In the genomic region with DNA sequence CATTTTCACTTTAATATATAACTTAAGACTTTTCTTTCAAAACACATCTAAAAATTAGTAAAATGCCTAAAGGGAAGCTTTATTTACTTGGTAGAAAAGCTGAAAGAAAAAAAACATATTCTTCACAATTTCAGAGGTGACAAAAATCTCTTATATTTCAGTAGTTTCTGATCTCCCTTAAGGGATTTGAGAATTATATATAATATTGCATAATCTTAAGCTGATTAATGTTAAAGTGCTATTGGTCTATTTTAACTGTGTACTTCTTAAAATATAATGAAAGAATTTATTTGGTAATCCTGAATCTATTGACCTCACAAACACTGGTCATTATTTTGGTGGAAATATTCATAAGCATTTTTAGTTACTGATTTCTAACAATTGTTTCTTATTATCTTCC, we compare ENCODE assay signal across 8 cellular contexts. TPM values are rescaled to one million over a fixed set of nuclear protein-coding genes. Genes with fewer than 3 reads are reported as not detected.
DNase-seq lines count a peak whose midpoint lies in the region; ATAC-seq and TF ChIP-seq lines count a peak whose summit lies in the region.

No MANE protein-coding gene starts in this region.

- TF ChIP-seq EP300 in esophagus muscularis mucosa (IDR thresholded peaks at IDR 0.05) = no peak

- TF ChIP-seq CTCF in DOHH2 (IDR thresholded peaks at IDR 0.05; ENCODE audit: low read depth, low read length, poor library complexity, severe bottlenecking) = no peak
- no peak for TF ChIP-seq CTCF in esophagus muscularis mucosa (IDR thresholded peaks at IDR 0.05)
- TF ChIP-seq CTCF in prostate gland (IDR thresholded peaks at IDR 0.05) = no peak

- H3K9me3 ChIP-seq in DOHH2 (ENCODE audit: control insufficient read depth, insufficient read depth, low read length) (no peaks in the 10 kb centered on the region), SJCRH30 (replicated peaks) (no peaks in the 10 kb centered on the region), esophagus muscularis mucosa (no peaks in the 10 kb centered on the region), prostate gland (no peaks in the 10 kb centered on the region)

- no peak for ATAC-seq in HG03520 (IDR thresholded peaks at IDR 0.05; ENCODE audit: unreplicated experiment)

- peaks cover 32% of the 10 kb centered on the region for H3K79me2 ChIP-seq in DOHH2 (ENCODE audit: control insufficient read depth, low read length)

- TF ChIP-seq POLR2A in esophagus muscularis mucosa (IDR thresholded peaks at IDR 0.05; ENCODE audit: low read depth) (no peak), prostate gland (IDR thresholded peaks at IDR 0.05) (no peak)

- H3K36me3 ChIP-seq in DOHH2 (ENCODE audit: control insufficient read depth, low read length) = peaks cover 5% of the 10 kb centered on the region
- peaks cover 2% of the 10 kb centered on the region; the same call in 1 of the 2 replicates for H3K36me3 ChIP-seq in SJCRH30
- H3K36me3 ChIP-seq in esophagus muscularis mucosa = peaks cover 0 to 11% (median 4%) of the 10 kb centered on the region in 4 donors
- no peaks in the 10 kb centered on the region for H3K36me3 ChIP-seq in prostate gland

- intact Hi-C loops in esophagus muscularis mucosa (cut with DNase I) (no loop called here), prostate gland (cut with DNase I) (loop anchor here (5.0 kb wide), 2 partner anchors 59 to 81 kb away; partner anchors contain the start of gene PLEKHO1)

- H3K27me3 ChIP-seq in DOHH2 (ENCODE audit: control insufficient read depth, low read length) = no peaks in the 10 kb centered on the region
- no peaks in the 10 kb centered on the region for H3K27me3 ChIP-seq in SJCRH30
- H3K27me3 ChIP-seq in esophagus muscularis mucosa = no peaks in the 10 kb centered on the region
- H3K27me3 ChIP-seq in prostate gland (replicated peaks; ENCODE audit: insufficient read depth) = no peaks in the 10 kb centered on the region

- H3F3A ChIP-seq in DOHH2 (ENCODE audit: control insufficient read depth, insufficient read depth) = peaks cover 3% of the 10 kb centered on the region; the same call in 1 of the 2 replicates

- H3K27ac ChIP-seq in DOHH2 (ENCODE audit: low read depth, low read length) (peak overlapping the region; percentile 75), SJCRH30 (peak overlapping the region; percentile 88), esophagus muscularis mucosa (replicated peaks in 1 of 4) (peak overlapping the region; percentile 92 to 98 (median 94)), prostate gland (peak overlapping the region; percentile 90 to 91)

- peaks cover 28% of the 10 kb centered on the region for H3K4me1 ChIP-seq in DOHH2 (ENCODE audit: control insufficient read depth, low read length)
- H3K4me1 ChIP-seq in SJCRH30 = peaks cover 20% of the 10 kb centered on the region
- H3K4me1 ChIP-seq in esophagus muscularis mucosa = peaks cover 24 to 61% (median 51%) of the 10 kb centered on the region in 4 donors
- no peaks in the 10 kb centered on the region for H3K4me1 ChIP-seq in prostate gland (replicated peaks)

- no peaks in the 10 kb centered on the region for H4K20me1 ChIP-seq in DOHH2 (ENCODE audit: control insufficient read depth, insufficient read depth, low read depth, low read length)

- DNase-seq in SJCRH30 (no peak), esophagus muscularis mucosa (ENCODE audit: extremely low spot score) (no peak), prostate gland (ENCODE audit: low spot score) (no peak), NK-92 (lab: John Stamatoyannopoulos, UW; ENCODE audit: unreplicated experiment) (no peak), globus pallidus (ENCODE audit: low spot score) (no peak), NCI-H1105 treated with DMSO at 0.1 percent for 48 hours (lab: John Stamatoyannopoulos, UW) (no peak)

- H3K4me3 ChIP-seq in DOHH2 (ENCODE audit: low read length) (peak overlapping the region; percentile 98), SJCRH30 (peak overlapping the region; percentile 69), esophagus muscularis mucosa (peak overlapping the region; percentile 68 to 76 (median 71)), prostate gland (peak overlapping the region; percentile 50 to 55)

- peak overlapping the region; percentile 94 for H3K4me2 ChIP-seq in DOHH2 (ENCODE audit: low read length)

- H3K9me2 ChIP-seq in DOHH2 (replicated peaks; ENCODE audit: control insufficient read depth, low read length) = no peaks in the 10 kb centered on the region

RNA-seq across cellular contexts. Expression of gene VPS45, which starts 1.2 kb away (rescaled TPM):
- 41.5 and 49.5 TPM in 2 replicates for total RNA-seq in SJCRH30 (2014; rRNA removed; shearing (Covaris generic))
- 10 to 100 TPM; 38.9 to 56.5 (median 44.9) TPM for total RNA-seq in esophagus muscularis mucosa
- 10 to 100 TPM; 29.6 to 33.3 TPM for total RNA-seq in prostate gland

RNA-seq across cellular contexts. Expression of gene OTUD7B, which starts 55.8 kb away (rescaled TPM):
- total RNA-seq in SJCRH30 (2014; rRNA removed; shearing (Covaris generic)) = 13.1 and 13.3 TPM in 2 replicates
- total RNA-seq in esophagus muscularis mucosa (10 to 100 TPM; 23.7 to 41.1 (median 30.4) TPM), prostate gland (10 to 100 TPM; 13.5 to 27.3 TPM)
